Comparison of ENCODE assay signal across 10 cellular contexts in the genomic region with DNA sequence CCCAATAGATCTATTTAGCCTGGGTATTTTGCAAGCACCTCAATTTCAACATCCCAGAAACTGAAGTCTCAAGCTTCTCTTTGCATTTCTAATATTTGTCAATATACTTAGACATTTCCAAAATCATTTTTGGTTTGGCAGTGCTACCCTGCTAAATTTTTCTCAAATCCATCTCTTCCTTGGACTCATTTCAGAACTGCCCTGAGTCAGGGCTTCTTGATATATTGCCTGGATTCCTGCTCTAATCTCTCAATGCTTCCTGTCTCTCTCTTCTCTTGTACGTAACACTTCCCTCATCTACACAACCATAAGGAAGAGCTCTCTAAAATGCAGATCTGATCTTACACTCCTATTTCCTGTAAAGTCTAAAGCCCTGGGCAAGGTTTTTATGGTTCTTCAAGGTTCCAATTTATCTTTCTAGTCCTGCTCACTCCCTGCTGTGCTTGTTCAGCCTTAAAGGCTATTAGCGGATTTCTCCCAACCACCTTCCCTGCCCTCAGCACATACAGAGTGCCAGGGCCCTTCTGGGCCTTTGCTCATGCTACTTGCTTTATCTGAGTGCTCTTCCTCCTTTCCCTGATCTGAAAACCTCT. TPM values are rescaled to one million over a fixed set of nuclear protein-coding genes. Genes with fewer than 3 reads are reported as not detected.
DNase-seq lines count a peak whose midpoint lies in the region; ATAC-seq and TF ChIP-seq lines count a peak whose summit lies in the region.
"Had no signal": no experiment of that assay in that cellular context is flagged by ENCODE, and none has a peak within 500 bp of the region (broad histone marks: within the 10 kb centered on the region; RNA-seq: fewer than 3 reads in every experiment).

No MANE protein-coding gene starts in this region.

- H3K9me3 Mint-ChIP-seq in naive thymus-derived CD8-positive, alpha-beta T cell: peaks cover 0 to 26% (median 4%) of the 10 kb centered on the region in 9 donors
- peaks cover 3% of the 10 kb centered on the region for H3K9me3 Mint-ChIP-seq in activated T-helper 17 cell treated with anti-CD3 and anti-CD28 coated beads, Interleukin-2, amount 50 U/mL, for 72 hours

- POLR2A ChIA-PET in Panc1 (lab: Charles Lee): interaction anchor here (0.6 kb wide), 1 partner anchor 74 kb away, joined by 5 read pairs; no protein-coding TSS in a partner anchor
- POLR2A ChIA-PET in naive thymus-derived CD8-positive, alpha-beta T cell (lab: Charles Lee): no interaction called here

- H3K9me3 ChIP-seq in HAP-1 (peaks cover 10% of the 10 kb centered on the region), Panc1 (ENCODE audit: control insufficient read depth, insufficient read depth, low read depth, low read length) (no peaks in the 10 kb centered on the region)

- no peak overlapping the region for H3K4me3 Mint-ChIP-seq in naive thymus-derived CD8-positive, alpha-beta T cell
- no peak overlapping the region for H3K4me3 Mint-ChIP-seq in activated T-helper 17 cell treated with anti-CD3 and anti-CD28 coated beads, Interleukin-2, amount 50 U/mL, for 72 hours
- H3K4me3 Mint-ChIP-seq: activated CD8-positive, alpha-beta T cell treated with anti-CD3 and anti-CD28 coated beads, Interleukin-2, amount 10 ng/mL, durations not matched to agents 7 days and 5 days had no signal

- CTCF ChIA-PET in Panc1 (lab: Charles Lee): no interaction called here

- intact Hi-C loops in Panc1 (cut with micrococcal nuclease; ENCODE audit: unreplicated experiment): no loop called here

- H3K4me1 ChIP-seq in HAP-1 (peaks cover 41% of the 10 kb centered on the region), Panc1 (ENCODE audit: control insufficient read depth, insufficient read depth, low read length) (no peaks in the 10 kb centered on the region)

- peaks cover 0 to 1% (median 0%) of the 10 kb centered on the region in 5 donors for H3K27me3 Mint-ChIP-seq in naive thymus-derived CD8-positive, alpha-beta T cell
- no peaks in the 10 kb centered on the region for H3K27me3 Mint-ChIP-seq in activated T-helper 17 cell treated with anti-CD3 and anti-CD28 coated beads, Interleukin-2, amount 50 U/mL, for 72 hours

- H3K36me3 Mint-ChIP-seq in naive thymus-derived CD8-positive, alpha-beta T cell: no peaks in the 10 kb centered on the region
- no peaks in the 10 kb centered on the region for H3K36me3 Mint-ChIP-seq in activated T-helper 17 cell treated with anti-CD3 and anti-CD28 coated beads, Interleukin-2, amount 50 U/mL, for 72 hours (ENCODE audit: low read depth)

- H3K27me3 ChIP-seq in HAP-1 (ENCODE audit: low read depth) (no peaks in the 10 kb centered on the region), Panc1 (ENCODE audit: control insufficient read depth, insufficient read depth, low read length) (no peaks in the 10 kb centered on the region)

- no peak overlapping the region for H3K4me3 ChIP-seq in HAP-1
- no peak overlapping the region for H3K4me3 ChIP-seq in Panc1 (ENCODE audit: low read depth in 2 of 2, low read length in 2 of 2)
- no peak overlapping the region for H3K4me3 ChIP-seq in skin epidermis

- H3K27ac ChIP-seq in Panc1 (ENCODE audit: low read length) (no peak overlapping the region), skin epidermis (peak overlapping the region in 11 of 21 experiments; percentile 9 to 78 (median 35))

- H3K27ac Mint-ChIP-seq in naive thymus-derived CD8-positive, alpha-beta T cell: no peak overlapping the region
- no peak overlapping the region for H3K27ac Mint-ChIP-seq in activated T-helper 17 cell treated with anti-CD3 and anti-CD28 coated beads, Interleukin-2, amount 50 U/mL, for 72 hours
- H3K27ac Mint-ChIP-seq: activated CD8-positive, alpha-beta T cell treated with anti-CD3 and anti-CD28 coated beads, Interleukin-2, amount 10 ng/mL, durations not matched to agents 7 days and 5 days had no signal

- TF ChIP-seq CTCF in Panc1 (IDR thresholded peaks at IDR 0.05): no peak

- H3K36me3 ChIP-seq in HAP-1 (replicated peaks) (no peaks in the 10 kb centered on the region), Panc1 (ENCODE audit: control insufficient read depth, insufficient read depth, low read length) (no peaks in the 10 kb centered on the region)

- no TSS peak for BruUV-seq in Panc1 (replicated peaks; lab: Mats Ljungman, UMichigan)

- ATAC-seq in Panc1 (peak; percentile 53; the same call in 1 of the 2 replicates), GM18519 (IDR thresholded peaks at IDR 0.05; ENCODE audit: low FRiP score, unreplicated experiment) (no peak)
- ATAC-seq in naive thymus-derived CD8-positive, alpha-beta T cell: no peak
- no peak for ATAC-seq in activated T-helper 17 cell treated with anti-CD3 and anti-CD28 coated beads, Interleukin-2, amount 50 U/mL, for 72 hours (replicated peaks)
- ATAC-seq: activated CD8-positive, alpha-beta T cell treated with anti-CD3 and anti-CD28 coated beads, Interleukin-2, amount 10 ng/mL, durations not matched to agents 7 days and 5 days had no signal

- in situ Hi-C loops in HAP-1 (cut with MboI; ENCODE audit: low sequenced_read_pairs): no loop called here
- in situ Hi-C loops in Panc1 (cut with HindIII; ENCODE audit: low pct_unique_long_range_greater_than_20kb, low sequenced_read_pairs): no loop called here

- H3K4me1 Mint-ChIP-seq in naive thymus-derived CD8-positive, alpha-beta T cell: peaks cover 0 to 1% (median 0%) of the 10 kb centered on the region in 4 donors
- no peaks in the 10 kb centered on the region for H3K4me1 Mint-ChIP-seq in activated T-helper 17 cell treated with anti-CD3 and anti-CD28 coated beads, Interleukin-2, amount 50 U/mL, for 72 hours

- DNase-seq in HAP-1 (ENCODE audit: low spot score in 2 of 2) (peak; percentile 82 to 97), Panc1 (ENCODE audit: low read depth, low spot score) (no peak), fibroblast of peridontal ligament (ENCODE audit: extremely low read depth) (peak; percentile 93), SW480 (ENCODE audit: low spot score) (no peak)
- DNase-seq in naive thymus-derived CD8-positive, alpha-beta T cell: no peak
- DNase-seq: activated CD8-positive, alpha-beta T cell treated with anti-CD3 and anti-CD28 coated beads, Interleukin-2, amount 10 ng/mL, durations not matched to agents 7 days and 5 days; hypothalamus had no signal

RNA-seq across cellular contexts. Expression of gene MME, which starts 53.0 kb away (rescaled TPM):
- 1.6 TPM for total RNA-seq in Panc1 (2021; ENCODE audit: unreplicated experiment)
- 0.86 TPM for polyA plus RNA-seq in Panc1 (2012; ENCODE audit: insufficient read length)
- total RNA-seq in naive thymus-derived CD8-positive, alpha-beta T cell: 1 to 10 TPM in 1 of 2 experiments, under 1 TPM in 1; 0.91 to 1.3 TPM
- polyA plus RNA-seq in naive thymus-derived CD8-positive, alpha-beta T cell: not detected
- not detected for total RNA-seq in activated T-helper 17 cell treated with anti-CD3 and anti-CD28 coated beads, Interleukin-2, amount 50 U/mL, for 72 hours
- total RNA-seq: activated CD8-positive, alpha-beta T cell treated with anti-CD3 and anti-CD28 coated beads, Interleukin-2, amount 10 ng/mL, durations not matched to agents 7 days and 5 days had no signal

Comparison
In these comparisons a context has a peak if more than half of its experiments do, and no peak if none do; other contexts are left out.
1. DNase-seq: peak in HAP-1 (2 of 2) and fibroblast of peridontal ligament (single experiment); none in Panc1 (single experiment), SW480 (single experiment) and naive thymus-derived CD8-positive, alpha-beta T cell (0 of 10).